In the genomic region with DNA sequence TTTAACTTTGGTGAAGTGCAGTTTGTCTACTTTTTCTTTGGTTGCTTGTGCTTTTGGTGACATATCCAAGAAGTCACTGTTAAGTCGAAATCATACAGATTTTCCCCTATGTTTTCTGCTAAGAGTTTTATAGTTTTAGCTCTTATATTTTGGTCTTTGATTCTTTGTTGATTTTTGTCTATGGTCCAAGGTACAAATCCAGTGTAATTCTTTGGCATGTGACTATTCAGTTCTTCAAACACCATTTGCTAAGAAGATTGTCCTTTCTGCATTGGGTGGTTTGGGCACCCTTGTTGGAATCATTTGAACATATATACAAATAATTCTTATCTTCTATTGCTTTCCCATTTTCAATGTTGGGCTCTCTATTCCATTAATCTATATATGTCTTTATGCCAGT, we compare ENCODE assay signal across 26 cellular contexts. TPM values are rescaled to one million over a fixed set of nuclear protein-coding genes. Genes with fewer than 3 reads are reported as not detected.
DNase-seq lines count a peak whose midpoint lies in the region; ATAC-seq and TF ChIP-seq lines count a peak whose summit lies in the region.
"Had no signal": no experiment of that assay in that cellular context is flagged by ENCODE, and none has a peak within 500 bp of the region (broad histone marks: within the 10 kb centered on the region; RNA-seq: fewer than 3 reads in every experiment).

No MANE protein-coding gene starts in this region.

- 96 to 100% (median 100%) methylated on average over 1 of the region's 1 CpG for WGBS in adrenal gland, 4 donors

- no peaks in the 10 kb centered on the region for H3K27me3 Mint-ChIP-seq in activated CD4-positive, alpha-beta T cell treated with anti-CD3 and anti-CD28 coated beads, Interleukin-2, amount 10 ng/mL, durations not matched to agents 7 days and 5 days
- H3K27me3 Mint-ChIP-seq in naive thymus-derived CD8-positive, alpha-beta T cell, result no peaks in the 10 kb centered on the region
- H3K27me3 Mint-ChIP-seq: activated B cell treated with CpG ODN at 0.5 μM for 24 hours had no signal

- no peak overlapping the region for H3K4me2 ChIP-seq in DND-41 (ENCODE audit: insufficient read depth, low read length)
- H3K4me2 ChIP-seq in SU-DHL-6 (ENCODE audit: low read depth, low read length, poor library complexity, severe bottlenecking), result peak overlapping the region; percentile 31

- H3K36me3 ChIP-seq in DND-41 (ENCODE audit: insufficient read depth, low read length) (peaks cover 48% of the 10 kb centered on the region), SU-DHL-6 (ENCODE audit: low read length) (peaks cover 30% of the 10 kb centered on the region), adrenal gland (replicated peaks in 1 of 2) (peaks cover 0 to 9% of the 10 kb centered on the region in 2 donors)

- no peak overlapping the region for H3K4me3 Mint-ChIP-seq in activated CD4-positive, alpha-beta T cell treated with anti-CD3 and anti-CD28 coated beads, Interleukin-2, amount 10 ng/mL, durations not matched to agents 7 days and 5 days
- H3K4me3 Mint-ChIP-seq in naive thymus-derived CD8-positive, alpha-beta T cell, result peak overlapping the region in 9 of 10 donors; percentile 5 to 83 (median 80)
- H3K4me3 Mint-ChIP-seq: activated B cell treated with CpG ODN at 0.5 μM for 24 hours, neural crest cell had no signal

- H3K27me3 ChIP-seq in DND-41 (ENCODE audit: insufficient read depth, low read length, poor library complexity), result no peaks in the 10 kb centered on the region
- H3K27me3 ChIP-seq in SU-DHL-6 (ENCODE audit: low read length), result no peaks in the 10 kb centered on the region
- H3K27me3 ChIP-seq in adrenal gland, result no peaks in the 10 kb centered on the region
- H3K27me3 ChIP-seq: pancreas, upper lobe of right lung had no signal

- peaks cover 3% of the 10 kb centered on the region for H3K9me3 ChIP-seq in DND-41 (ENCODE audit: insufficient read depth, low read length, severe bottlenecking)
- no peaks in the 10 kb centered on the region for H3K9me3 ChIP-seq in SU-DHL-6 (ENCODE audit: insufficient read depth, low read length)
- H3K9me3 ChIP-seq in adrenal gland (replicated peaks in 1 of 3), result no peaks in the 10 kb centered on the region
- H3K9me3 ChIP-seq: pancreas, upper lobe of right lung had no signal

- H3K4me3 ChIP-seq in DND-41 (ENCODE audit: low read depth in 1 of 2, low read length in 2 of 2) (no peak overlapping the region), SU-DHL-6 (ENCODE audit: insufficient read depth, low read length, poor library complexity, severe bottlenecking) (no peak overlapping the region), adrenal gland (no peak overlapping the region)
- H3K4me3 ChIP-seq: coronary artery, pancreas, upper lobe of right lung had no signal

- H3K27ac ChIP-seq in DND-41 (ENCODE audit: low read length), result 0 out of 2 replicates have a peak overlapping the region, but pooled peaks have one; percentile 15
- no peak overlapping the region for H3K27ac ChIP-seq in SU-DHL-6 (ENCODE audit: low read depth, low read length)
- H3K27ac ChIP-seq in adrenal gland, result no peak overlapping the region
- H3K27ac ChIP-seq: C4-2B, coronary artery, pancreas, RWPE1, upper lobe of right lung had no signal

- no peaks in the 10 kb centered on the region for H3K9me3 Mint-ChIP-seq in activated CD4-positive, alpha-beta T cell treated with anti-CD3 and anti-CD28 coated beads, Interleukin-2, amount 10 ng/mL, durations not matched to agents 7 days and 5 days
- peaks cover 0 to 3% (median 0%) of the 10 kb centered on the region in 9 donors for H3K9me3 Mint-ChIP-seq in naive thymus-derived CD8-positive, alpha-beta T cell
- H3K9me3 Mint-ChIP-seq: activated B cell treated with CpG ODN at 0.5 μM for 24 hours had no signal

- H3K9ac ChIP-seq in DND-41 (ENCODE audit: low read depth, low read length), result no peak overlapping the region
- H3K9ac ChIP-seq in SU-DHL-6 (ENCODE audit: low read length), result no peak overlapping the region

- POLR2A ChIA-PET in activated CD4-positive, alpha-beta T cell treated with anti-CD3 and anti-CD28 coated beads, Interleukin-2, amount 10 ng/mL, durations not matched to agents 7 days and 5 days (lab: Charles Lee), result no interaction called here
- POLR2A ChIA-PET in naive thymus-derived CD8-positive, alpha-beta T cell (lab: Charles Lee), result interaction anchor here (3.9 to 9.3 kb wide), 2 partner anchors 13 to 40 kb away, joined by 19 to 179 read pairs; partner anchors contain the start of genes AP4B1, DCLRE1B and HIPK1

- H3K27ac Mint-ChIP-seq in activated CD4-positive, alpha-beta T cell treated with anti-CD3 and anti-CD28 coated beads, Interleukin-2, amount 10 ng/mL, durations not matched to agents 7 days and 5 days, result peak overlapping the region; percentile 38
- peak overlapping the region; percentile 74 to 99 (median 95) for H3K27ac Mint-ChIP-seq in naive thymus-derived CD8-positive, alpha-beta T cell
- H3K27ac Mint-ChIP-seq: activated B cell treated with CpG ODN at 0.5 μM for 24 hours had no signal

- no peak overlapping the region for H2AFZ ChIP-seq in DND-41 (ENCODE audit: low read depth, low read length)
- H2AFZ ChIP-seq in SU-DHL-6 (ENCODE audit: low read depth, low read length, severe bottlenecking), result no peak overlapping the region

- H3K36me3 Mint-ChIP-seq in activated CD4-positive, alpha-beta T cell treated with anti-CD3 and anti-CD28 coated beads, Interleukin-2, amount 10 ng/mL, durations not matched to agents 7 days and 5 days (ENCODE audit: low read depth), result peaks cover 55% of the 10 kb centered on the region
- H3K36me3 Mint-ChIP-seq in naive thymus-derived CD8-positive, alpha-beta T cell, result peaks cover 4 to 50% (median 20%) of the 10 kb centered on the region in 3 donors

- TF ChIP-seq POLR2A in adrenal gland (IDR thresholded peaks at IDR 0.05), result no peak

- H3K79me2 ChIP-seq in DND-41 (ENCODE audit: insufficient read depth, low read length) (peaks cover 93% of the 10 kb centered on the region), SU-DHL-6 (ENCODE audit: insufficient read depth, low read length) (peaks cover 76% of the 10 kb centered on the region)

- peaks cover 50% of the 10 kb centered on the region for H3K4me1 ChIP-seq in DND-41 (ENCODE audit: insufficient read depth, low read length)
- H3K4me1 ChIP-seq in adrenal gland (replicated peaks in 1 of 2), result peaks cover 37 to 42% of the 10 kb centered on the region in 2 donors

- no peak for ATAC-seq in DND-41 (ENCODE audit: insufficient read depth, low read depth)
- ATAC-seq in naive thymus-derived CD8-positive, alpha-beta T cell, result no peak
- ATAC-seq in GM18520 (IDR thresholded peaks at IDR 0.05; ENCODE audit: unreplicated experiment), result no peak
- ATAC-seq: pancreas; stimulated activated naive CD8-positive, alpha-beta T cell treated with anti-CD3 and anti-CD28 coated beads, Interleukin-15, Interleukin-2, amounts not matched to agents 100 U/mL and 50 U/mL, for 24 hours; upper lobe of right lung had no signal

- peaks cover 14% of the 10 kb centered on the region; the same call in 1 of the 2 replicates for H3F3A ChIP-seq in SU-DHL-6 (ENCODE audit: insufficient read depth)

- intact Hi-C loops in adrenal gland (cut with DNase I), result no loop called here

- no peaks in the 10 kb centered on the region for H3K9me2 ChIP-seq in SU-DHL-6 (replicated peaks; ENCODE audit: insufficient read depth, low read length)

- no peak for TF ChIP-seq CTCF in DND-41 (IDR thresholded peaks at IDR 0.05; ENCODE audit: borderline replicate concordance, extremely low read depth, low read length, poor library complexity, severe bottlenecking)
- TF ChIP-seq CTCF in SU-DHL-6 (IDR thresholded peaks at IDR 0.05; ENCODE audit: insufficient read depth, low read length, poor library complexity, severe bottlenecking), result no peak
- no peak for TF ChIP-seq CTCF in adrenal gland (IDR thresholded peaks at IDR 0.05)

- H4K20me1 ChIP-seq in DND-41 (ENCODE audit: insufficient read depth, low read length) (peaks cover 27% of the 10 kb centered on the region; the same call in 1 of the 2 replicates), SU-DHL-6 (ENCODE audit: low read depth, low read length) (no peaks in the 10 kb centered on the region; the same call in 1 of the 2 replicates)

- DNase-seq in activated CD4-positive, alpha-beta T cell treated with anti-CD3 and anti-CD28 coated beads, Interleukin-2, amount 10 ng/mL, durations not matched to agents 7 days and 5 days, result no peak
- no peak for DNase-seq in activated CD4-positive, alpha-beta T cell treated with anti-CD3 and anti-CD28 coated beads for 4 hours
- DNase-seq in DND-41 (no peak), RKO (ENCODE audit: low spot score) (no peak), adrenal gland (no peak)
- DNase-seq in naive thymus-derived CD8-positive, alpha-beta T cell, result no peak
- DNase-seq: 8988T; activated B cell treated with CpG ODN at 0.5 μM for 24 hours; activated CD4-positive, alpha-beta T cell treated with anti-CD3 and anti-CD28 coated beads, Interleukin-2, amount 50 U/mL, for 48 hours; EL; erythroblast; NCI-H146; NCI-H446; NCI-H748 treated with DMSO at 0.1 percent for 48 hours; pancreas; small intestine; stimulated activated naive CD8-positive, alpha-beta T cell treated with anti-CD3 and anti-CD28 coated beads, Interleukin-15, Interleukin-2, amounts not matched to agents 100 U/mL and 50 U/mL, for 24 hours; upper lobe of right lung had no signal

- peaks cover 71% of the 10 kb centered on the region for H3K4me1 Mint-ChIP-seq in activated CD4-positive, alpha-beta T cell treated with anti-CD3 and anti-CD28 coated beads, Interleukin-2, amount 10 ng/mL, durations not matched to agents 7 days and 5 days
- peaks cover 34 to 86% (median 81%) of the 10 kb centered on the region in 4 donors for H3K4me1 Mint-ChIP-seq in naive thymus-derived CD8-positive, alpha-beta T cell

- CTCF ChIA-PET in activated CD4-positive, alpha-beta T cell treated with anti-CD3 and anti-CD28 coated beads, Interleukin-2, amount 10 ng/mL, durations not matched to agents 7 days and 5 days (lab: Charles Lee), result interaction anchor here (1.6 to 2.3 kb wide), 2 partner anchors 8 to 16 kb away, joined by 4 to 5 read pairs; partner anchors contain the start of gene HIPK1

RNA-seq across cellular contexts. Expression of gene HIPK1, which starts 16.2 kb away (rescaled TPM):
- 100 to 1,000 TPM in 1 of 2 experiments, 10 to 100 TPM in 1; 88.5 to 106 TPM for total RNA-seq in activated CD4-positive, alpha-beta T cell treated with anti-CD3 and anti-CD28 coated beads, Interleukin-2, amount 10 ng/mL, durations not matched to agents 7 days and 5 days
- 100 to 1,000 TPM; 123 to 138 TPM for total RNA-seq in naive thymus-derived CD8-positive, alpha-beta T cell
- polyA plus RNA-seq in naive thymus-derived CD8-positive, alpha-beta T cell, result 10 to 100 TPM; 14.5 to 19.3 (median 17.5) TPM
- 100 to 1,000 TPM in 1 of 8 donors, 10 to 100 TPM in 7; 57.1 to 102 (median 75.0) TPM for total RNA-seq in adrenal gland
- 10 to 100 TPM; 13.0 to 37.2 (median 13.1) TPM for polyA plus RNA-seq in adrenal gland

RNA-seq across cellular contexts. Expression of gene OLFML3, which starts 33.9 kb away (rescaled TPM):
- under 1 TPM; 0.71 to 0.94 TPM for total RNA-seq in activated CD4-positive, alpha-beta T cell treated with anti-CD3 and anti-CD28 coated beads, Interleukin-2, amount 10 ng/mL, durations not matched to agents 7 days and 5 days
- total RNA-seq in naive thymus-derived CD8-positive, alpha-beta T cell, result under 1 TPM; 0.36 to 0.49 TPM
- polyA plus RNA-seq in naive thymus-derived CD8-positive, alpha-beta T cell, result not detected
- 10 to 100 TPM; 13.6 to 99.6 (median 38.8) TPM for total RNA-seq in adrenal gland
- polyA plus RNA-seq in adrenal gland, result 10 to 100 TPM; 20.7 to 33.4 (median 31.7) TPM
- total RNA-seq: SK-MEL-5 had no signal

RNA-seq across cellular contexts. Expression of gene DCLRE1B, which starts 40.2 kb away (rescaled TPM):
- 10 to 100 TPM; 16.2 to 19.4 TPM for total RNA-seq in activated CD4-positive, alpha-beta T cell treated with anti-CD3 and anti-CD28 coated beads, Interleukin-2, amount 10 ng/mL, durations not matched to agents 7 days and 5 days
- 1 to 10 TPM; 5.2 to 5.5 TPM for total RNA-seq in naive thymus-derived CD8-positive, alpha-beta T cell
- 1 to 10 TPM; 3.7 to 5.2 (median 4.5) TPM for polyA plus RNA-seq in naive thymus-derived CD8-positive, alpha-beta T cell
- 1 to 10 TPM; 2.9 to 6.1 (median 4.5) TPM for total RNA-seq in adrenal gland
- polyA plus RNA-seq in adrenal gland, result 1 to 10 TPM; 1.1 to 3.3 (median 1.4) TPM

RNA-seq across cellular contexts. Expression of gene AP4B1, which starts 40.7 kb away (rescaled TPM):
- total RNA-seq in activated CD4-positive, alpha-beta T cell treated with anti-CD3 and anti-CD28 coated beads, Interleukin-2, amount 10 ng/mL, durations not matched to agents 7 days and 5 days, result 10 to 100 TPM; 39.4 to 41.9 TPM
- 10 to 100 TPM; 65.1 to 75.2 TPM for total RNA-seq in naive thymus-derived CD8-positive, alpha-beta T cell
- polyA plus RNA-seq in naive thymus-derived CD8-positive, alpha-beta T cell, result 1 to 10 TPM; 7.9 to 9.6 (median 8.6) TPM
- 10 to 100 TPM in 7 of 8 donors, 1 to 10 TPM in 1; 9.8 to 18.7 (median 13.7) TPM for total RNA-seq in adrenal gland
- 10 to 100 TPM; 15.7 to 18.0 (median 16.0) TPM for polyA plus RNA-seq in adrenal gland

RNA-seq across cellular contexts. Expression of gene BCL2L15, which starts 57.9 kb away (rescaled TPM):
- 1 to 10 TPM in 1 of 2 experiments, under 1 TPM in 1; 0.98 to 1.1 TPM for total RNA-seq in activated CD4-positive, alpha-beta T cell treated with anti-CD3 and anti-CD28 coated beads, Interleukin-2, amount 10 ng/mL, durations not matched to agents 7 days and 5 days
- 1 to 10 TPM; 1.3 to 3.3 TPM for total RNA-seq in naive thymus-derived CD8-positive, alpha-beta T cell
- polyA plus RNA-seq in naive thymus-derived CD8-positive, alpha-beta T cell, result under 1 TPM in 1 of 3 donors, not detected in 2; 0.03 TPM
- 1 to 10 TPM in 2 of 8 donors, under 1 TPM in 4, not detected in 2; 0.07 to 1.3 (median 0.20) TPM for total RNA-seq in adrenal gland
- polyA plus RNA-seq in adrenal gland, result under 1 TPM; 0.26 to 0.48 (median 0.34) TPM
- total RNA-seq: cardiac septum, SK-MEL-5 had no signal

Comparison
In these comparisons a context has a peak if more than half of its experiments do, and no peak if none do; other contexts are left out.
1. RNA of gene OLFML3, which starts 33.9 kb away (total RNA-seq): 13.6 to 99.6 TPM in adrenal gland; 0.71 to 0.94 TPM in activated CD4-positive, alpha-beta T cell treated with anti-CD3 and anti-CD28 coated beads, Interleukin-2, amount 10 ng/mL, durations not matched to agents 7 days and 5 days and 0.36 to 0.49 TPM in naive thymus-derived CD8-positive, alpha-beta T cell; every median in the first group is over 4 times any median in the second.